ENCODE assay signal across 2 cellular contexts in the genomic region with DNA sequence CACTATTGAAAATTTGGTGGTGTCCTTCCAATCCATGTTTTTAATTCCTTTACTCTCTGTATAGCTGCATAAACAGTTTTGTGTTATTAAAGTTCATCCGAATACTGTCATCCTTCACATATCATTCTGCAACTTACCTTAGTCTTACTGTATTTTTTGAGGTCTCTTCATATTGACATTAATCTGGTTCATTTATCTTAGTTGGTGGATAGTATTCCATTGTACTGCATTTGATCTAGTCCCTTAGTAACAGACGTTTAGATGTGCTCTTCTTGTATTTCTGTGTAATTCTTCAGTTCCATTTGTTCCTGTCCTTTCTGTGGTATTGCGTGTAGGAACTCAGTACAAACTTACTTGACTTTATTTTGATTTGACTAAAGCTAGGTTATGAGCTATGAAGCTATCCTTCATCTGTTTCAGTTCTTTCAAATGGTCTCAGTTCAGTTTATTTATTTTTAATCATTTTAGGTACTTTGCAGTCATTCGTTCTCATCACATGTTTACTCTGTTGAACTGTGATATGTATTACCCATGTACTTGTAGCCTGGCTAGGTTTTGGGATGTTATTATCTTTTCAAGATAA.
TF ChIP-seq lines count a peak whose summit lies in the region.

No MANE protein-coding gene starts in this region.

TF ChIP-seq in K562, 482 proteins besides CTCF, POLR2A, EP300 and RAD21:
- no peak for TF ChIP-seq ARHGAP35 (IDR thresholded peaks at IDR 0.05; ENCODE audit: partially characterized antibody)
- TF ChIP-seq, protein P1, sequence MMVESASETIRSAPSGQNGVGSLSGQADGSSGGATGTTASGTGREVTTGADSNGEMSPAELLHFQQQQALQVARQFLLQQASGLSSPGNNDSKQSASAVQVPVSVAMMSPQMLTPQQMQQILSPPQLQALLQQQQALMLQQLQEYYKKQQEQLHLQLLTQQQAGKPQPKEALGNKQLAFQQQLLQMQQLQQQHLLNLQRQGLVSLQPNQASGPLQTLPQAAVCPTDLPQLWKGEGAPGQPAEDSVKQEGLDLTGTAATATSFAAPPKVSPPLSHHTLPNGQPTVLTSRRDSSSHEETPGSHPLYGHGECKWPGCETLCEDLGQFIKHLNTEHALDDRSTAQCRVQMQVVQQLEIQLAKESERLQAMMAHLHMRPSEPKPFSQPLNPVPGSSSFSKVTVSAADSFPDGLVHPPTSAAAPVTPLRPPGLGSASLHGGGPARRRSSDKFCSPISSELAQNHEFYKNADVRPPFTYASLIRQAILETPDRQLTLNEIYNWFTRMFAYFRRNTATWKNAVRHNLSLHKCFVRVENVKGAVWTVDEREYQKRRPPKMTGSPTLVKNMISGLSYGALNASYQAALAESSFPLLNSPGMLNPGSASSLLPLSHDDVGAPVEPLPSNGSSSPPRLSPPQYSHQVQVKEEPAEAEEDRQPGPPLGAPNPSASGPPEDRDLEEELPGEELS (CRISPR knock-in tag; IDR thresholded peaks at IDR 0.05; ENCODE audit: borderline replicate concordance) = no peak
- TF ChIP-seq MAFF (IDR thresholded peaks at IDR 0.05; ENCODE audit: low read length) = no peak
- TF ChIP-seq ZNF24 (IDR thresholded peaks at IDR 0.05) = no peak
- TF ChIP-seq, protein P2, sequence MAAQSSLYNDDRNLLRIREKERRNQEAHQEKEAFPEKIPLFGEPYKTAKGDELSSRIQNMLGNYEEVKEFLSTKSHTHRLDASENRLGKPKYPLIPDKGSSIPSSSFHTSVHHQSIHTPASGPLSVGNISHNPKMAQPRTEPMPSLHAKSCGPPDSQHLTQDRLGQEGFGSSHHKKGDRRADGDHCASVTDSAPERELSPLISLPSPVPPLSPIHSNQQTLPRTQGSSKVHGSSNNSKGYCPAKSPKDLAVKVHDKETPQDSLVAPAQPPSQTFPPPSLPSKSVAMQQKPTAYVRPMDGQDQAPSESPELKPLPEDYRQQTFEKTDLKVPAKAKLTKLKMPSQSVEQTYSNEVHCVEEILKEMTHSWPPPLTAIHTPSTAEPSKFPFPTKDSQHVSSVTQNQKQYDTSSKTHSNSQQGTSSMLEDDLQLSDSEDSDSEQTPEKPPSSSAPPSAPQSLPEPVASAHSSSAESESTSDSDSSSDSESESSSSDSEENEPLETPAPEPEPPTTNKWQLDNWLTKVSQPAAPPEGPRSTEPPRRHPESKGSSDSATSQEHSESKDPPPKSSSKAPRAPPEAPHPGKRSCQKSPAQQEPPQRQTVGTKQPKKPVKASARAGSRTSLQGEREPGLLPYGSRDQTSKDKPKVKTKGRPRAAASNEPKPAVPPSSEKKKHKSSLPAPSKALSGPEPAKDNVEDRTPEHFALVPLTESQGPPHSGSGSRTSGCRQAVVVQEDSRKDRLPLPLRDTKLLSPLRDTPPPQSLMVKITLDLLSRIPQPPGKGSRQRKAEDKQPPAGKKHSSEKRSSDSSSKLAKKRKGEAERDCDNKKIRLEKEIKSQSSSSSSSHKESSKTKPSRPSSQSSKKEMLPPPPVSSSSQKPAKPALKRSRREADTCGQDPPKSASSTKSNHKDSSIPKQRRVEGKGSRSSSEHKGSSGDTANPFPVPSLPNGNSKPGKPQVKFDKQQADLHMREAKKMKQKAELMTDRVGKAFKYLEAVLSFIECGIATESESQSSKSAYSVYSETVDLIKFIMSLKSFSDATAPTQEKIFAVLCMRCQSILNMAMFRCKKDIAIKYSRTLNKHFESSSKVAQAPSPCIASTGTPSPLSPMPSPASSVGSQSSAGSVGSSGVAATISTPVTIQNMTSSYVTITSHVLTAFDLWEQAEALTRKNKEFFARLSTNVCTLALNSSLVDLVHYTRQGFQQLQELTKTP (IDR thresholded peaks at IDR 0.05; ENCODE audit: low read depth in 1 of 2, partially characterized antibody in 2 of 2) = no peak
- TF ChIP-seq NR3C1 (CRISPR knock-in tag; IDR thresholded peaks at IDR 0.05) = no peak
- TF ChIP-seq HEY1 (CRISPR knock-in tag; IDR thresholded peaks at IDR 0.05; ENCODE audit: borderline replicate concordance) = no peak
- TF ChIP-seq, protein P3, sequence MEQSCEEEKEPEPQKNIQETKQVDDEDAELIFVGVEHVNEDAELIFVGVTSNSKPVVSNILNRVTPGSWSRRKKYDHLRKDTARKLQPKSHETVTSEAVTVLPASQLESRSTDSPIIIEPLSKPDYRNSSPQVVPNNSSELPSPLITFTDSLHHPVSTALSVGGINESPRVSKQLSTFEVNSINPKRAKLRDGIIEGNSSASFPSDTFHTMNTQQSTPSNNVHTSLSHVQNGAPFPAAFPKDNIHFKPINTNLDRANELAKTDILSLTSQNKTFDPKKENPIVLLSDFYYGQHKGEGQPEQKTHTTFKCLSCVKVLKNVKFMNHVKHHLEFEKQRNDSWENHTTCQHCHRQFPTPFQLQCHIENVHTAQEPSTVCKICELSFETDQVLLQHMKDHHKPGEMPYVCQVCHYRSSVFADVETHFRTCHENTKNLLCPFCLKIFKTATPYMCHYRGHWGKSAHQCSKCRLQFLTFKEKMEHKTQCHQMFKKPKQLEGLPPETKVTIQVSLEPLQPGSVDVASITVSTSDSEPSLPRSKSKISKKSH (CRISPR knock-in tag; IDR thresholded peaks at IDR 0.05) = no peak
- no peak for TF ChIP-seq SMARCA4 (IDR thresholded peaks at IDR 0.05)
- no peak for TF ChIP-seq SMAD3 (CRISPR knock-in tag; conservative IDR thresholded peaks at IDR 0.05)
- TF ChIP-seq SIX5 (IDR thresholded peaks at IDR 0.05; ENCODE audit: borderline replicate concordance in 1 of 2, insufficient read depth in 1 of 2, low read depth in 1 of 2, low read length in 2 of 2) = no peak
- no peak for TF ChIP-seq ZSCAN32 (CRISPR knock-in tag; IDR thresholded peaks at IDR 0.05)
- no peak for TF ChIP-seq TEAD4 (IDR thresholded peaks at IDR 0.05; ENCODE audit: low read length)
- no peak for TF ChIP-seq TEAD4 (CRISPR knock-in tag; IDR thresholded peaks at IDR 0.05; ENCODE audit: borderline replicate concordance)
- no peak for TF ChIP-seq ZNF263 (CRISPR knock-in tag; IDR thresholded peaks at IDR 0.05; ENCODE audit: borderline replicate concordance)

TF ChIP-seq in GM23338, 12 proteins besides CTCF, POLR2A, EP300 and RAD21:
- TF ChIP-seq EZH2 (IDR thresholded peaks at IDR 0.05; ENCODE audit: low read depth, unreplicated experiment) (no peak), NANOG (IDR thresholded peaks at IDR 0.05; ENCODE audit: borderline replicate concordance) (no peak)
- TF ChIP-seq, protein P4, sequence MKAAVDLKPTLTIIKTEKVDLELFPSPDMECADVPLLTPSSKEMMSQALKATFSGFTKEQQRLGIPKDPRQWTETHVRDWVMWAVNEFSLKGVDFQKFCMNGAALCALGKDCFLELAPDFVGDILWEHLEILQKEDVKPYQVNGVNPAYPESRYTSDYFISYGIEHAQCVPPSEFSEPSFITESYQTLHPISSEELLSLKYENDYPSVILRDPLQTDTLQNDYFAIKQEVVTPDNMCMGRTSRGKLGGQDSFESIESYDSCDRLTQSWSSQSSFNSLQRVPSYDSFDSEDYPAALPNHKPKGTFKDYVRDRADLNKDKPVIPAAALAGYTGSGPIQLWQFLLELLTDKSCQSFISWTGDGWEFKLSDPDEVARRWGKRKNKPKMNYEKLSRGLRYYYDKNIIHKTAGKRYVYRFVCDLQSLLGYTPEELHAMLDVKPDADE (IDR thresholded peaks at IDR 0.05) = no peak
